In genomic region chr21:31030367-31031106, GRCh38 we compare ENCODE assay signal across 13 cellular contexts. TPM values are rescaled to one million over a fixed set of nuclear protein-coding genes. Genes with fewer than 3 reads are reported as not detected.
DNase-seq lines count a peak whose midpoint lies in the region; ATAC-seq and TF ChIP-seq lines count a peak whose summit lies in the region.
"Had no signal": no experiment of that assay in that cellular context is flagged by ENCODE, and none has a peak within 500 bp of the region (broad histone marks: within the 10 kb centered on the region; RNA-seq: fewer than 3 reads in every experiment).

No MANE protein-coding gene starts in this region.

- TF ChIP-seq POLR2A in suprapubic skin (IDR thresholded peaks at IDR 0.05): no peak

- ATAC-seq in GM21737 (IDR thresholded peaks at IDR 0.05; ENCODE audit: unreplicated experiment) (peak; percentile 75), HG03139 (IDR thresholded peaks at IDR 0.05; ENCODE audit: unreplicated experiment) (peak; percentile 65), natural killer cell (no peak)
- ATAC-seq: gastrocnemius medialis, right lobe of liver had no signal

- H3K27me3 ChIP-seq in suprapubic skin: no peaks in the 10 kb centered on the region
- H3K27me3 ChIP-seq: gastrocnemius medialis, right lobe of liver, testis had no signal

- no peak overlapping the region for H3K4me3 ChIP-seq in suprapubic skin
- H3K4me3 ChIP-seq: gastrocnemius medialis, right lobe of liver, testis had no signal

- no peaks in the 10 kb centered on the region for H3K36me3 ChIP-seq in suprapubic skin
- H3K36me3 ChIP-seq: gastrocnemius medialis, right lobe of liver, WERI-Rb-1 had no signal

- no peak for TF ChIP-seq EP300 in suprapubic skin (IDR thresholded peaks at IDR 0.05)

- H3K36me3 Mint-ChIP-seq in activated T-cell treated with anti-CD3 and anti-CD28 coated beads, Interleukin-2, amount 50 U/mL, for 24 hours (ENCODE audit: low read depth): no peaks in the 10 kb centered on the region
- no peaks in the 10 kb centered on the region for H3K36me3 Mint-ChIP-seq in natural killer cell

- intact Hi-C loops in natural killer cell (cut with micrococcal nuclease): no loop called here

- TF ChIP-seq CTCF in natural killer cell (IDR thresholded peaks at IDR 0.05) (no peak), suprapubic skin (IDR thresholded peaks at IDR 0.05) (no peak)

- no peaks in the 10 kb centered on the region for H3K4me1 ChIP-seq in suprapubic skin
- H3K4me1 ChIP-seq: gastrocnemius medialis, right lobe of liver, testis had no signal

- no peak overlapping the region for H3K4me3 Mint-ChIP-seq in activated T-cell treated with anti-CD3 and anti-CD28 coated beads, Interleukin-2, amount 50 U/mL, for 24 hours
- H3K4me3 Mint-ChIP-seq in natural killer cell: no peak overlapping the region

- peaks cover 7% of the 10 kb centered on the region for H3K27me3 Mint-ChIP-seq in activated T-cell treated with anti-CD3 and anti-CD28 coated beads, Interleukin-2, amount 50 U/mL, for 24 hours
- peaks cover 0 to under 1% of the 10 kb centered on the region in 2 donors for H3K27me3 Mint-ChIP-seq in natural killer cell (ENCODE audit: low read depth in 2 of 2)

- DNase-seq in NOMO-1 (lab: John Stamatoyannopoulos, UW; ENCODE audit: unreplicated experiment in 2 of 2) (peak; percentile 22 to 30), NOMO-1 treated with dmso at 0.1 percent for 144 hours (lab: John Stamatoyannopoulos, UW; ENCODE audit: unreplicated experiment) (no peak), iPS-NIHi11 (ENCODE audit: low spot score) (no peak), natural killer cell (no peak), suprapubic skin (ENCODE audit: low spot score in 2 of 2) (no peak)
- DNase-seq in activated T-cell treated with anti-CD3 and anti-CD28 coated beads, Interleukin-2, amount 50 U/mL, for 24 hours: no peak
- DNase-seq: amniotic stem cell, gastrocnemius medialis, right lobe of liver, testis, WERI-Rb-1 had no signal

- no peaks in the 10 kb centered on the region for H3K4me1 Mint-ChIP-seq in activated T-cell treated with anti-CD3 and anti-CD28 coated beads, Interleukin-2, amount 50 U/mL, for 24 hours (ENCODE audit: low read depth)
- H3K4me1 Mint-ChIP-seq in natural killer cell: no peaks in the 10 kb centered on the region

- H3K9me3 ChIP-seq in suprapubic skin: no peaks in the 10 kb centered on the region
- H3K9me3 ChIP-seq: gastrocnemius medialis, right lobe of liver, testis had no signal

- H3K9me3 Mint-ChIP-seq in activated T-cell treated with anti-CD3 and anti-CD28 coated beads, Interleukin-2, amount 50 U/mL, for 24 hours: no peaks in the 10 kb centered on the region
- no peaks in the 10 kb centered on the region for H3K9me3 Mint-ChIP-seq in natural killer cell

- H3K27ac ChIP-seq in suprapubic skin: no peak overlapping the region
- H3K27ac ChIP-seq: gastrocnemius medialis, right lobe of liver, testis, WERI-Rb-1 had no signal

- WGBS in suprapubic skin: 88% methylated on average over 3 of the region's 3 CpGs

- H3K27ac Mint-ChIP-seq in activated T-cell treated with anti-CD3 and anti-CD28 coated beads, Interleukin-2, amount 50 U/mL, for 24 hours: no peak overlapping the region
- H3K27ac Mint-ChIP-seq in natural killer cell: no peak overlapping the region

RNA-seq across cellular contexts. Expression of gene KRTAP19-8, which starts 7.7 kb away (rescaled TPM):
- total RNA-seq in natural killer cell (not detected), suprapubic skin (not detected)
- total RNA-seq: gastrocnemius medialis, right lobe of liver had no signal

Comparison
In these comparisons a context has a peak if more than half of its experiments do, and no peak if none do; other contexts are left out.
1. DNase-seq: peak in NOMO-1 (2 of 2); none in NOMO-1 treated with dmso at 0.1 percent for 144 hours (single experiment), iPS-NIHi11 (single experiment), activated T-cell treated with anti-CD3 and anti-CD28 coated beads, Interleukin-2, amount 50 U/mL, for 24 hours (single experiment), natural killer cell (single experiment) and suprapubic skin (0 of 2).
2. ATAC-seq: peak in GM21737 (single experiment) and HG03139 (single experiment); none in natural killer cell (0 of 3).